In genomic region chr12:57603758-57604453, GRCh38 we compare ENCODE assay signal across 8 cellular contexts. TPM values are rescaled to one million over a fixed set of nuclear protein-coding genes. Genes with fewer than 3 reads are reported as not detected.
DNase-seq lines count a peak whose midpoint lies in the region; ATAC-seq, FAIRE-seq and TF ChIP-seq lines count a peak whose summit lies in the region.

No MANE protein-coding gene starts in this region.

- H3K4me3 Mint-ChIP-seq in stimulated activated naive CD8-positive, alpha-beta T cell treated with anti-CD3 and anti-CD28 coated beads, Interleukin-15, Interleukin-2, amounts not matched to agents 100 ng/mL and 50 ng/mL, for 24 hours: peak overlapping the region; percentile 84
- H3K4me3 Mint-ChIP-seq in activated naive CD8-positive, alpha-beta T cell treated with anti-CD3 and anti-CD28 coated beads for 36 hours: peak overlapping the region; percentile 79

- no peaks in the 10 kb centered on the region for H3K9me3 Mint-ChIP-seq in stimulated activated naive CD8-positive, alpha-beta T cell treated with anti-CD3 and anti-CD28 coated beads, Interleukin-15, Interleukin-2, amounts not matched to agents 100 ng/mL and 50 ng/mL, for 24 hours
- H3K9me3 Mint-ChIP-seq in activated naive CD8-positive, alpha-beta T cell treated with anti-CD3 and anti-CD28 coated beads for 36 hours: no peaks in the 10 kb centered on the region

- H3K36me3 ChIP-seq in right atrium auricular region (peaks cover 30% of the 10 kb centered on the region), prostate gland (no peaks in the 10 kb centered on the region)

- peaks cover 0 to 24% of the 10 kb centered on the region in 2 donors for H3K4me1 ChIP-seq in right atrium auricular region
- H3K4me1 ChIP-seq in prostate gland (replicated peaks): no peaks in the 10 kb centered on the region

- no peak for FAIRE-seq in GM12892 (lab: Jason Lieb, UNC)

- H3K9me3 ChIP-seq in right atrium auricular region: no peaks in the 10 kb centered on the region
- no peaks in the 10 kb centered on the region for H3K9me3 ChIP-seq in prostate gland

- H3K4me3 ChIP-seq in right atrium auricular region (peak overlapping the region; percentile 69 to 78), prostate gland (peak overlapping the region; percentile 84 to 89)

- H3K27ac ChIP-seq in right atrium auricular region (peak overlapping the region; percentile 88 to 98), prostate gland (peak overlapping the region; percentile 92 to 96)

- no peak for ATAC-seq in stimulated activated naive CD8-positive, alpha-beta T cell treated with anti-CD3 and anti-CD28 coated beads, Interleukin-15, Interleukin-2, amounts not matched to agents 100 U/mL and 50 U/mL, for 24 hours
- ATAC-seq in HG03460 (IDR thresholded peaks at IDR 0.05; ENCODE audit: unreplicated experiment): no peak

- intact Hi-C loops in prostate gland (cut with DNase I): no loop called here

- TF ChIP-seq CTCF in right atrium auricular region (IDR thresholded peaks at IDR 0.05): no peak
- TF ChIP-seq CTCF in prostate gland (IDR thresholded peaks at IDR 0.05): no peak

- peaks cover 29% of the 10 kb centered on the region for H3K4me1 Mint-ChIP-seq in stimulated activated naive CD8-positive, alpha-beta T cell treated with anti-CD3 and anti-CD28 coated beads, Interleukin-15, Interleukin-2, amounts not matched to agents 100 ng/mL and 50 ng/mL, for 24 hours (ENCODE audit: low read depth)
- peaks cover 18% of the 10 kb centered on the region for H3K4me1 Mint-ChIP-seq in activated naive CD8-positive, alpha-beta T cell treated with anti-CD3 and anti-CD28 coated beads for 36 hours

- no peak for DNase-seq in stimulated activated naive CD8-positive, alpha-beta T cell treated with anti-CD3 and anti-CD28 coated beads, Interleukin-15, Interleukin-2, amounts not matched to agents 100 U/mL and 50 U/mL, for 24 hours
- DNase-seq in activated naive CD8-positive, alpha-beta T cell treated with anti-CD3 and anti-CD28 coated beads for 36 hours: no peak
- no peak for DNase-seq in right atrium auricular region (ENCODE audit: low spot score)
- DNase-seq in prostate gland (ENCODE audit: low spot score): peak; percentile 59
- DNase-seq in activated CD8-positive, alpha-beta memory T cell treated with anti-CD3 and anti-CD28 coated beads for 24 hours: no peak
- DNase-seq in GM12892 (ENCODE audit: insufficient read length): no peak

- H3K27ac Mint-ChIP-seq in stimulated activated naive CD8-positive, alpha-beta T cell treated with anti-CD3 and anti-CD28 coated beads, Interleukin-15, Interleukin-2, amounts not matched to agents 100 ng/mL and 50 ng/mL, for 24 hours: peak overlapping the region; percentile 78
- peak overlapping the region; percentile 50 for H3K27ac Mint-ChIP-seq in activated naive CD8-positive, alpha-beta T cell treated with anti-CD3 and anti-CD28 coated beads for 36 hours

- WGBS in prostate gland: 10% methylated on average over 6 of the region's 6 CpGs

- no peaks in the 10 kb centered on the region for H3K27me3 ChIP-seq in right atrium auricular region
- no peaks in the 10 kb centered on the region for H3K27me3 ChIP-seq in prostate gland (replicated peaks; ENCODE audit: insufficient read depth)

- peaks cover 37% of the 10 kb centered on the region for H3K36me3 Mint-ChIP-seq in stimulated activated naive CD8-positive, alpha-beta T cell treated with anti-CD3 and anti-CD28 coated beads, Interleukin-15, Interleukin-2, amounts not matched to agents 100 ng/mL and 50 ng/mL, for 24 hours (ENCODE audit: low read depth)
- H3K36me3 Mint-ChIP-seq in activated naive CD8-positive, alpha-beta T cell treated with anti-CD3 and anti-CD28 coated beads for 36 hours: peaks cover 8% of the 10 kb centered on the region

- TF ChIP-seq POLR2A in prostate gland (IDR thresholded peaks at IDR 0.05) (no peak), GM12892 (IDR thresholded peaks at IDR 0.05; ENCODE audit: low read depth, low read length) (no peak)

- H3K27me3 Mint-ChIP-seq in stimulated activated naive CD8-positive, alpha-beta T cell treated with anti-CD3 and anti-CD28 coated beads, Interleukin-15, Interleukin-2, amounts not matched to agents 100 ng/mL and 50 ng/mL, for 24 hours: no peaks in the 10 kb centered on the region
- no peaks in the 10 kb centered on the region for H3K27me3 Mint-ChIP-seq in activated naive CD8-positive, alpha-beta T cell treated with anti-CD3 and anti-CD28 coated beads for 36 hours

RNA-seq across cellular contexts. Expression of gene DTX3, which starts 0.7 kb away (rescaled TPM):
- 10 to 100 TPM; 18.9 to 20.2 TPM for total RNA-seq in activated naive CD8-positive, alpha-beta T cell treated with anti-CD3 and anti-CD28 coated beads for 36 hours
- total RNA-seq in right atrium auricular region (10 to 100 TPM; 22.3 to 32.5 TPM), prostate gland (10 to 100 TPM; 42.2 to 59.9 TPM)
- polyA plus RNA-seq in GM12892 (2012; ENCODE audit: missing spikeins): 23.5 TPM

RNA-seq across cellular contexts. Expression of gene ARHGEF25, which starts 7.3 kb away (rescaled TPM):
- 1 to 10 TPM; 1.9 to 2.2 TPM for total RNA-seq in activated naive CD8-positive, alpha-beta T cell treated with anti-CD3 and anti-CD28 coated beads for 36 hours
- total RNA-seq in right atrium auricular region (10 to 100 TPM in 1 of 2 donors, 1 to 10 TPM in 1; 7.4 to 11.0 TPM), prostate gland (10 to 100 TPM; 16.6 to 32.5 TPM)
- polyA plus RNA-seq in GM12892 (2012; ENCODE audit: missing spikeins): 7.1 TPM

RNA-seq across cellular contexts. Expression of gene PIP4K2C, which starts 12.9 kb away (rescaled TPM):
- total RNA-seq in activated naive CD8-positive, alpha-beta T cell treated with anti-CD3 and anti-CD28 coated beads for 36 hours: 10 to 100 TPM; 17.1 to 18.5 TPM
- total RNA-seq in right atrium auricular region (10 to 100 TPM; 22.1 to 25.2 TPM), prostate gland (10 to 100 TPM; 37.4 to 51.1 TPM)
- 12.2 TPM for polyA plus RNA-seq in GM12892 (2012; ENCODE audit: missing spikeins)

RNA-seq across cellular contexts. Expression of gene B4GALNT1, which starts 29.1 kb away (rescaled TPM):
- 1 to 10 TPM; 1.5 TPM for total RNA-seq in activated naive CD8-positive, alpha-beta T cell treated with anti-CD3 and anti-CD28 coated beads for 36 hours
- total RNA-seq in right atrium auricular region: 1 to 10 TPM; 3.5 to 4.4 TPM
- total RNA-seq in prostate gland: 1 to 10 TPM; 2.2 to 6.7 TPM
- 0.38 TPM for polyA plus RNA-seq in GM12892 (2012; ENCODE audit: missing spikeins)

RNA-seq across cellular contexts. Expression of gene KIF5A, which starts 54.1 kb away (rescaled TPM):
- total RNA-seq in activated naive CD8-positive, alpha-beta T cell treated with anti-CD3 and anti-CD28 coated beads for 36 hours: 1 to 10 TPM; 1.5 to 1.7 TPM
- total RNA-seq in right atrium auricular region: under 1 TPM; 0.11 to 0.12 TPM
- total RNA-seq in prostate gland: 1 to 10 TPM in 1 of 2 donors, under 1 TPM in 1; 0.50 to 3.7 TPM
- polyA plus RNA-seq in GM12892 (2012; ENCODE audit: missing spikeins): 0.55 TPM
